8 cellular contexts compared by ENCODE assay signal in genomic region chr3:53255775-53256703, GRCh38. TPM values are rescaled to one million over a fixed set of nuclear protein-coding genes. Genes with fewer than 3 reads are reported as not detected.
DNase-seq lines count a peak whose midpoint lies in the region; ATAC-seq, FAIRE-seq and TF ChIP-seq lines count a peak whose summit lies in the region.

TKT (minus strand) TSS chr3:53256022; CDS start chr3:53255942, 80 bp downstream.

- 13% methylated on average over 66 of the region's 66 CpGs for WGBS in HUES64

- H3K9me3 Mint-ChIP-seq in activated T-helper 2 cell treated with anti-CD3 and anti-CD28 coated beads, Interferon-gamma antibody, Interleukin-2, Interleukin-4, amounts not matched to agents 10 μg/mL and 5 μg/mL and 100 μg/mL, durations not matched to agents 14 hours and 24 hours and 36 hours = no peaks in the 10 kb centered on the region
- H3K9me3 Mint-ChIP-seq in nephron = no peaks in the 10 kb centered on the region

- H3K4me1 Mint-ChIP-seq in activated T-helper 2 cell treated with anti-CD3 and anti-CD28 coated beads, Interferon-gamma antibody, Interleukin-2, Interleukin-4, amounts not matched to agents 10 μg/mL and 5 μg/mL and 100 μg/mL, durations not matched to agents 14 hours and 24 hours and 36 hours (ENCODE audit: low read depth) = peaks cover 25% of the 10 kb centered on the region
- H3K4me1 Mint-ChIP-seq in nephron = peaks cover 26% of the 10 kb centered on the region

- H3K27ac Mint-ChIP-seq in activated T-helper 2 cell treated with anti-CD3 and anti-CD28 coated beads, Interferon-gamma antibody, Interleukin-2, Interleukin-4, amounts not matched to agents 10 μg/mL and 5 μg/mL and 100 μg/mL, durations not matched to agents 14 hours and 24 hours and 36 hours = peak within 1 kb of the TSS; percentile 85
- peak within 1 kb of the TSS; percentile 58 to 92 (median 89) for H3K27ac Mint-ChIP-seq in nephron

- H3K4me1 ChIP-seq in HUES64 (ENCODE audit: insufficient read depth, low read length) (peaks cover 40% of the 10 kb centered on the region), RWPE2 (ENCODE audit: insufficient read depth, poor library complexity, severe bottlenecking) (peaks cover 19% of the 10 kb centered on the region)

- intact Hi-C loops in activated T-helper 2 cell treated with anti-CD3 and anti-CD28 coated beads, Interferon-gamma antibody, Interleukin-2, Interleukin-4, amounts not matched to agents 10 μg/mL and 5 μg/mL and 100 μg/mL, durations not matched to agents 14 hours and 24 hours and 36 hours (cut with micrococcal nuclease) = loop anchor here (5.0 kb wide), 1 partner anchor 91 kb away; the partner anchor contains the start of gene DCP1A

- no peaks in the 10 kb centered on the region for H3K9me3 ChIP-seq in HUES64 (ENCODE audit: insufficient read depth, low read depth, low read length)
- no peaks in the 10 kb centered on the region for H3K9me3 ChIP-seq in RWPE2 (ENCODE audit: severe bottlenecking)

- DNase-seq in D721Med (ENCODE audit: insufficient read length, low spot score) (peak; percentile 96), RWPE2 (ENCODE audit: low spot score) (peak; percentile 83), fibroblast of pulmonary artery (ENCODE audit: low read depth) (peak; percentile 83)
- peak; percentile 78 for DNase-seq in activated T-helper 2 cell treated with anti-CD3 and anti-CD28 coated beads, Interferon-gamma antibody, Interleukin-2, Interleukin-4, amounts not matched to agents 10 μg/mL and 5 μg/mL and 100 μg/mL, durations not matched to agents 14 hours and 24 hours and 36 hours (ENCODE audit: low spot score)
- peak; percentile 89 for DNase-seq in stimulated activated naive CD8-positive, alpha-beta T cell treated with anti-CD3 and anti-CD28 coated beads, Interleukin-15, Interleukin-2, amounts not matched to agents 100 U/mL and 50 U/mL, for 24 hours

- no peaks in the 10 kb centered on the region for H3K27me3 Mint-ChIP-seq in activated T-helper 2 cell treated with anti-CD3 and anti-CD28 coated beads, Interferon-gamma antibody, Interleukin-2, Interleukin-4, amounts not matched to agents 10 μg/mL and 5 μg/mL and 100 μg/mL, durations not matched to agents 14 hours and 24 hours and 36 hours (ENCODE audit: low read depth)
- H3K27me3 Mint-ChIP-seq in nephron (ENCODE audit: low read depth) = no peaks in the 10 kb centered on the region

- peaks cover 29% of the 10 kb centered on the region for H3K36me3 Mint-ChIP-seq in activated T-helper 2 cell treated with anti-CD3 and anti-CD28 coated beads, Interferon-gamma antibody, Interleukin-2, Interleukin-4, amounts not matched to agents 10 μg/mL and 5 μg/mL and 100 μg/mL, durations not matched to agents 14 hours and 24 hours and 36 hours (ENCODE audit: low read depth)
- no peaks in the 10 kb centered on the region for H3K36me3 Mint-ChIP-seq in nephron (ENCODE audit: low read depth)

- no peak for FAIRE-seq in D721Med (lab: Jason Lieb, UNC)

- H3K27ac ChIP-seq in HUES64 (ENCODE audit: low read depth, low read length) (peak within 1 kb of the TSS; percentile 87), RWPE2 (ENCODE audit: poor library complexity, severe bottlenecking) (peak within 1 kb of the TSS; percentile 81)

- H3K4me3 ChIP-seq in HUES64 (ENCODE audit: low read length) (peak within 1 kb of the TSS; percentile 96), RWPE2 (ENCODE audit: severe bottlenecking) (peak within 1 kb of the TSS; percentile 97), fibroblast of pulmonary artery (replicated peaks; ENCODE audit: low read depth, low read length) (peak within 1 kb of the TSS; percentile 97)

- peak within 1 kb of the TSS; percentile 94 for H3K9ac ChIP-seq in HUES64 (ENCODE audit: low read depth, low read length)

- TF ChIP-seq CTCF in D721Med (IDR thresholded peaks at IDR 0.05; ENCODE audit: insufficient read depth, missing control alignments) (no peak), RWPE2 (IDR thresholded peaks at IDR 0.05; ENCODE audit: poor library complexity, severe bottlenecking) (no peak), fibroblast of pulmonary artery (IDR thresholded peaks at IDR 0.05; ENCODE audit: low read length, missing control alignments) (no peak), nephron (IDR thresholded peaks at IDR 0.05; ENCODE audit: unreplicated experiment in 3 of 3) (no peak)

- H3K36me3 ChIP-seq in HUES64 (ENCODE audit: insufficient read depth, low read length) (peaks cover 7% of the 10 kb centered on the region), RWPE2 (ENCODE audit: low read depth) (peaks cover 35% of the 10 kb centered on the region)

- no peaks in the 10 kb centered on the region for H3K27me3 ChIP-seq in HUES64 (ENCODE audit: insufficient read depth, low read length)
- H3K27me3 ChIP-seq in RWPE2 (ENCODE audit: insufficient read depth, poor library complexity, severe bottlenecking) = no peaks in the 10 kb centered on the region

- H3K4me3 Mint-ChIP-seq in activated T-helper 2 cell treated with anti-CD3 and anti-CD28 coated beads, Interferon-gamma antibody, Interleukin-2, Interleukin-4, amounts not matched to agents 10 μg/mL and 5 μg/mL and 100 μg/mL, durations not matched to agents 14 hours and 24 hours and 36 hours (ENCODE audit: low read depth) = peak within 1 kb of the TSS; percentile 91
- H3K4me3 Mint-ChIP-seq in nephron = peak within 1 kb of the TSS; percentile 92 to 93 (median 93)

- ATAC-seq in GM21423 (IDR thresholded peaks at IDR 0.05; ENCODE audit: unreplicated experiment) = peak; percentile 58
- peak; percentile 67 for ATAC-seq in RWPE2 (ENCODE audit: low read depth)
- ATAC-seq in stimulated activated naive CD8-positive, alpha-beta T cell treated with anti-CD3 and anti-CD28 coated beads, Interleukin-15, Interleukin-2, amounts not matched to agents 100 U/mL and 50 U/mL, for 24 hours = peak; percentile 85

RNA-seq across cellular contexts. Expression of gene TKT, which starts in this region (rescaled TPM):
- 729 TPM for polyA plus RNA-seq in HUES64 (2013, experiment 1 of 2)
- 799 TPM for polyA plus RNA-seq in HUES64 (2013, experiment 2 of 2)
- 363 and 374 TPM in 2 replicates for total RNA-seq in activated T-helper 2 cell treated with anti-CD3 and anti-CD28 coated beads, Interferon-gamma antibody, Interleukin-2, Interleukin-4, amounts not matched to agents 10 μg/mL and 5 μg/mL and 100 μg/mL, durations not matched to agents 14 hours and 24 hours and 36 hours

Comparison
In these comparisons a context has a peak if more than half of its experiments do, and no peak if none do; other contexts are left out.
1. Peak in every context shown above with its lines: DNase-seq, ATAC-seq, H3K4me3 ChIP-seq and H3K27ac ChIP-seq.